ENCODE assay signal across 8 cellular contexts in the genomic region with DNA sequence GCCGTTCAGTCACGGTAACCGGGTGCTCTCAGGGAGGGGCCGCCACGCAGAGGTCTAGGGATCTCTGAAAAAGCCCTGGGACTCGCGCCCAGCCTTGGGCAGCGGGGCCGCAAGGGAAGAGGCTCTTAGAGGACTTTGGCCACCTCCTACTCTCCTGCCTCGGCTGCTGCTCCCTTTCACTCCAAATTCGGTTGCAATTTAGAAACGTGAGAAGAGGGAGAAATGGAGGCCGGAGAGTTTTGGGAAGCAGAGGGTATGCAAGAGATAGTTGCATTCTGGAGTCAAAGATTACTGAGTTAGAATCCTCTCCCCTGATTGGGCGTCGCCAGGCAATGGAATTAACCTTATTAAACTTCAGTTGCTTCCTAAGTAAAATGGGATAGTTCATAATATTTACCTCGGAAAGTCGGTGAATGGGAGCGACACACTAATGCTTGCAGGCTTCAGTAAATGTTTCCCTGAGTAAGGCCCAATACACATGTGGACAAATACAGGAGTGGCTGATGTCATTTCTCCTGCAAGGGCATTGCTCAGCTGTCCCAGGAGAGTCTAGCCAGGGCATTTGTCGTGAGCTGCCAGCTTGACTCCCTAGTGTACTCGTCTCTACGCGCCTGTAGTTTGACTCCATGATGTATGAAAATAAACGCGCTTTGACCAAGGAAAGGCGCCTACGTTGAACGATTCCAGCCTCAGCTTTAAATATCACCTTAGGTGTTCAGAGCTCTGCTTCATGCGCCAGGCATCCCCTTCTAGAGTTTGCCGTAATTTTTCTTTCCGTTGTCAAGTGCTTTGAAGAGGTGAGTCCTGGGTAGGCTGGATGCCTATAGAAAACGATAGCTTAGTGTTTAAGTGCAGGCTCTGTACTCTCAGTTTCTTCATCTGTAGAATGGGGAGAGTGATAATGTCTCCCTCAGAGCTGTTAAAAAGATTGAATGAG. TPM values are rescaled to one million over a fixed set of nuclear protein-coding genes. Genes with fewer than 3 reads are reported as not detected.
DNase-seq lines count a peak whose midpoint lies in the region; TF ChIP-seq lines count a peak whose summit lies in the region.

No MANE protein-coding gene starts in this region.

- H4K20me1 ChIP-seq in neural cell (ENCODE audit: insufficient read depth), result no peaks in the 10 kb centered on the region

- H3K4me1 Mint-ChIP-seq in activated CD4-positive, alpha-beta memory T cell treated with anti-CD3 and anti-CD28 coated beads, Interleukin-2, amount 10 ng/mL, durations not matched to agents 7 days and 5 days, result peaks cover 58% of the 10 kb centered on the region

- TF ChIP-seq RAD21 in neural cell (conservative IDR thresholded peaks at IDR 0.05), result peak; percentile 3

- peak overlapping the region; percentile 94 for H3K4me3 Mint-ChIP-seq in activated CD4-positive, alpha-beta memory T cell treated with anti-CD3 and anti-CD28 coated beads, Interleukin-2, amount 10 ng/mL, durations not matched to agents 7 days and 5 days

- peak overlapping the region; percentile 83 for H3K27ac Mint-ChIP-seq in activated CD4-positive, alpha-beta memory T cell treated with anti-CD3 and anti-CD28 coated beads, Interleukin-2, amount 10 ng/mL, durations not matched to agents 7 days and 5 days

- H3K4me3 ChIP-seq in fibroblast of pulmonary artery (replicated peaks; ENCODE audit: low read depth, low read length), result peak overlapping the region; percentile 89
- peak overlapping the region; percentile 85 for H3K4me3 ChIP-seq in neural cell (ENCODE audit: low read length)

- no peaks in the 10 kb centered on the region for H3K9me3 Mint-ChIP-seq in activated CD4-positive, alpha-beta memory T cell treated with anti-CD3 and anti-CD28 coated beads, Interleukin-2, amount 10 ng/mL, durations not matched to agents 7 days and 5 days

- CTCF ChIA-PET in HEK293T (lab: Yijun Ruan, JAX), result no interaction called here
- CTCF ChIA-PET in activated CD4-positive, alpha-beta memory T cell treated with anti-CD3 and anti-CD28 coated beads, Interleukin-2, amount 10 ng/mL, durations not matched to agents 7 days and 5 days (lab: Charles Lee), result interaction anchor here (0.6 to 1.0 kb wide), 6 partner anchors 12 to 250 kb away, joined by 3 to 6 read pairs (median 4); no protein-coding TSS in a partner anchor

- no peak for TF ChIP-seq EP300 in neural cell (conservative IDR thresholded peaks at IDR 0.05; ENCODE audit: poor library complexity, severe bottlenecking)

- H3K79me2 ChIP-seq in neural cell (replicated peaks; ENCODE audit: insufficient read depth, low read length), result peaks cover 50% of the 10 kb centered on the region

- H3K9ac ChIP-seq in neural cell (ENCODE audit: low read length), result peak overlapping the region; percentile 72

- DNase-seq in A172 (ENCODE audit: low spot score), result peak; percentile 44
- peak; percentile 32 for DNase-seq in GM04503 (ENCODE audit: low read depth)
- DNase-seq in HEK293T (ENCODE audit: extremely low spot score), result peak; percentile 53
- DNase-seq in M059J (ENCODE audit: low read depth), result peak; percentile 50
- peak; percentile 18 for DNase-seq in activated CD4-positive, alpha-beta memory T cell treated with anti-CD3 and anti-CD28 coated beads, Interleukin-2, amount 10 ng/mL, durations not matched to agents 7 days and 5 days
- DNase-seq in fibroblast of pulmonary artery (ENCODE audit: low read depth), result peak; percentile 31
- no peak for DNase-seq in stimulated activated naive CD4-positive, alpha-beta T cell treated with Interleukin-2 at 50 U/mL for 16 hours (lab: John Stamatoyannopoulos, UW)

- peaks cover 15% of the 10 kb centered on the region for H3K36me3 ChIP-seq in neural cell (ENCODE audit: insufficient read depth, low read length)

- H3K9me2 ChIP-seq in neural cell (ENCODE audit: insufficient read depth, low read length), result no peaks in the 10 kb centered on the region

- H3K27ac ChIP-seq in neural cell (ENCODE audit: low read length), result peak overlapping the region; percentile 65

- POLR2A ChIA-PET in HEK293T (lab: Yijun Ruan, JAX), result interaction anchor here (0.9 to 1.8 kb wide), 17 partner anchors 8 to 250 kb away, joined by 3 to 10 read pairs (median 5); no protein-coding TSS in a partner anchor
- POLR2A ChIA-PET in activated CD4-positive, alpha-beta memory T cell treated with anti-CD3 and anti-CD28 coated beads, Interleukin-2, amount 10 ng/mL, durations not matched to agents 7 days and 5 days (lab: Charles Lee), result interaction anchor here (0.6 to 1.4 kb wide), 16 partner anchors 8 to 480 kb away, joined by 3 to 9 read pairs (median 3); partner anchors contain the start of genes HERPUD1 and MT2A

- H3K36me3 Mint-ChIP-seq in activated CD4-positive, alpha-beta memory T cell treated with anti-CD3 and anti-CD28 coated beads, Interleukin-2, amount 10 ng/mL, durations not matched to agents 7 days and 5 days (ENCODE audit: low read depth), result peaks cover 53% of the 10 kb centered on the region

- no peaks in the 10 kb centered on the region for H3K27me3 ChIP-seq in neural cell (ENCODE audit: insufficient read depth, low read depth, low read length)

- H3K27me3 Mint-ChIP-seq in activated CD4-positive, alpha-beta memory T cell treated with anti-CD3 and anti-CD28 coated beads, Interleukin-2, amount 10 ng/mL, durations not matched to agents 7 days and 5 days, result no peaks in the 10 kb centered on the region

- peak overlapping the region; percentile 28 for H2AFZ ChIP-seq in neural cell (ENCODE audit: low read depth, low read length)

- peak overlapping the region; percentile 46 for H3K4me2 ChIP-seq in neural cell (ENCODE audit: low read length)

- no peaks in the 10 kb centered on the region for H3K9me3 ChIP-seq in neural cell (ENCODE audit: low read length)

- peaks cover 7% of the 10 kb centered on the region for H3F3A ChIP-seq in neural cell (ENCODE audit: insufficient read depth, low read length, poor library complexity, severe bottlenecking)

- TF ChIP-seq CTCF in fibroblast of pulmonary artery (IDR thresholded peaks at IDR 0.05; ENCODE audit: low read length, missing control alignments) (no peak), neural cell (IDR thresholded peaks at IDR 0.05; ENCODE audit: poor library complexity, severe bottlenecking) (no peak)

TF ChIP-seq in HEK293T, 16 proteins besides CTCF, POLR2A, EP300 and RAD21:
- no peak for TF ChIP-seq ZNF384 (IDR thresholded peaks at IDR 0.05)
- no peak for TF ChIP-seq CTBP1 (IDR thresholded peaks at IDR 0.05; ENCODE audit: borderline replicate concordance)
- no peak for TF ChIP-seq NFRKB (IDR thresholded peaks at IDR 0.05)
- TF ChIP-seq ELF4 (IDR thresholded peaks at IDR 0.05), result no peak

TF ChIP-seq in neural cell, 6 proteins besides CTCF, POLR2A, EP300 and RAD21:
- TF ChIP-seq MXI1 (conservative IDR thresholded peaks at IDR 0.05; ENCODE audit: poor library complexity, severe bottlenecking), result peak; percentile 17
- no peak for TF ChIP-seq POLR2AphosphoS5 (IDR thresholded peaks at IDR 0.05)

RNA-seq across cellular contexts. Expression of gene OGFOD1, which starts 0.7 kb away (rescaled TPM):
- total RNA-seq in A172 (2014; rRNA removed; shearing (Covaris generic)), result 154 and 217 TPM in 2 replicates
- 103 and 105 TPM in 2 replicates for total RNA-seq in M059J (2014; rRNA removed; shearing (Covaris generic))
- total RNA-seq in activated CD4-positive, alpha-beta memory T cell treated with anti-CD3 and anti-CD28 coated beads, Interleukin-2, amount 10 ng/mL, durations not matched to agents 7 days and 5 days, result 10 to 100 TPM; 36.5 to 39.5 TPM
- polyA plus RNA-seq in neural cell, result 35.6 and 36.3 TPM in 2 replicates
- 26.3 and 36.8 TPM in 2 replicates for polyA minus RNA-seq in neural cell

RNA-seq across cellular contexts. Expression of gene NUDT21, which starts 0.9 kb away (rescaled TPM):
- 177 and 191 TPM in 2 replicates for total RNA-seq in A172 (2014; rRNA removed; shearing (Covaris generic))
- total RNA-seq in M059J (2014; rRNA removed; shearing (Covaris generic)), result 83.5 and 172 TPM in 2 replicates
- total RNA-seq in activated CD4-positive, alpha-beta memory T cell treated with anti-CD3 and anti-CD28 coated beads, Interleukin-2, amount 10 ng/mL, durations not matched to agents 7 days and 5 days, result 100 to 1,000 TPM; 239 to 241 TPM
- polyA plus RNA-seq in neural cell, result 168 and 192 TPM in 2 replicates
- 233 and 261 TPM in 2 replicates for polyA minus RNA-seq in neural cell

RNA-seq across cellular contexts. Expression of gene AMFR, which starts 26.7 kb away (rescaled TPM):
- 172 and 175 TPM in 2 replicates for total RNA-seq in A172 (2014; rRNA removed; shearing (Covaris generic))
- 128 and 196 TPM in 2 replicates for total RNA-seq in M059J (2014; rRNA removed; shearing (Covaris generic))
- total RNA-seq in activated CD4-positive, alpha-beta memory T cell treated with anti-CD3 and anti-CD28 coated beads, Interleukin-2, amount 10 ng/mL, durations not matched to agents 7 days and 5 days, result 10 to 100 TPM; 48.8 to 51.0 TPM
- 101 and 103 TPM in 2 replicates for polyA plus RNA-seq in neural cell
- 144 and 168 TPM in 2 replicates for polyA minus RNA-seq in neural cell
